ENCODE assay signal across 26 cellular contexts in genomic region chr22:47678048-47678447, GRCh38.
"Had no signal": no experiment of that assay in that cellular context is flagged by ENCODE, and none has a peak within 500 bp of the region (broad histone marks: within the 10 kb centered on the region; RNA-seq: fewer than 3 reads in every experiment).

No MANE protein-coding gene starts in this region.

- H3K27ac Mint-ChIP-seq: activated CD4-positive, alpha-beta T cell treated with anti-CD3 and anti-CD28 coated beads, Interleukin-2, amount 10 ng/mL, durations not matched to agents 24 days and 14 days; activated CD8-positive, alpha-beta memory T cell treated with anti-CD3 and anti-CD28 coated beads, Interleukin-2, amount 10 ng/mL, durations not matched to agents 7 days and 5 days; activated naive CD8-positive, alpha-beta T cell; activated T-cell treated with anti-CD3 and anti-CD28 coated beads, Interleukin-2, amount 50 U/mL, for 24 hours; activated T-helper 1 cell treated with anti-CD3 and anti-CD28 coated beads, Interleukin-12 subunit alpha, Interleukin-12 subunit beta, Interleukin-2, Interleukin-4 antibody, amounts not matched to agents 30 ng/mL and 10 ng/mL and 1 ng/mL, durations not matched to agents 14 hours and 24 hours and 36 hours; brain; T-helper 2 cell treated with Interferon-gamma antibody and Interleukin-4, amounts not matched to agents 5 μg/mL and 100 μg/mL, for 36 hours had no signal

- H3K9me3 Mint-ChIP-seq: activated T-cell treated with anti-CD3 and anti-CD28 coated beads, Interleukin-2, amount 50 U/mL, for 24 hours; central memory CD8-positive, alpha-beta T cell had no signal

- H3K4me1 Mint-ChIP-seq: activated CD4-positive, alpha-beta T cell treated with anti-CD3 and anti-CD28 coated beads, Interleukin-2, amount 10 ng/mL, durations not matched to agents 24 days and 14 days had no signal

- H3K9me3 ChIP-seq: Peyer's patch, SJCRH30, SK-N-SH had no signal

- H3K4me1 ChIP-seq: Peyer's patch, SJCRH30 had no signal

- H3K27me3 Mint-ChIP-seq: activated CD4-positive, alpha-beta T cell treated with anti-CD3 and anti-CD28 coated beads, Interleukin-2, amount 10 ng/mL, durations not matched to agents 24 days and 14 days; activated CD8-positive, alpha-beta memory T cell treated with anti-CD3 and anti-CD28 coated beads, Interleukin-2, amount 10 ng/mL, durations not matched to agents 7 days and 5 days; central memory CD8-positive, alpha-beta T cell had no signal

- H3K4me3 Mint-ChIP-seq: activated CD4-positive, alpha-beta T cell treated with anti-CD3 and anti-CD28 coated beads, Interleukin-2, amount 10 ng/mL, durations not matched to agents 24 days and 14 days; activated CD8-positive, alpha-beta memory T cell treated with anti-CD3 and anti-CD28 coated beads, Interleukin-2, amount 10 ng/mL, durations not matched to agents 7 days and 5 days; activated naive CD8-positive, alpha-beta T cell; activated T-cell treated with anti-CD3 and anti-CD28 coated beads, Interleukin-2, amount 50 U/mL, for 24 hours; activated T-helper 1 cell treated with anti-CD3 and anti-CD28 coated beads, Interleukin-12 subunit alpha, Interleukin-12 subunit beta, Interleukin-2, Interleukin-4 antibody, amounts not matched to agents 30 ng/mL and 10 ng/mL and 1 ng/mL, durations not matched to agents 14 hours and 24 hours and 36 hours; brain; central memory CD8-positive, alpha-beta T cell; T-helper 2 cell treated with Interferon-gamma antibody and Interleukin-4, amounts not matched to agents 5 μg/mL and 100 μg/mL, for 36 hours had no signal

- DNase-seq: activated CD4-positive, alpha-beta T cell treated with anti-CD3 and anti-CD28 coated beads, Interleukin-2, amount 10 ng/mL, durations not matched to agents 24 days and 14 days; activated CD4-positive, alpha-beta T cell treated with anti-CD3 and anti-CD28 coated beads, Interleukin-2, amount 50 U/mL, for 48 hours; activated CD4-positive, CD25-positive, alpha-beta regulatory T cell treated with anti-CD3 and anti-CD28 coated beads, Interleukin-2, amount 50 U/mL, for 72 hours; activated CD8-positive, alpha-beta memory T cell treated with anti-CD3 and anti-CD28 coated beads, Interleukin-2, amount 10 ng/mL, durations not matched to agents 7 days and 5 days; activated effector memory CD4-positive, alpha-beta T cell treated with anti-CD3 and anti-CD28 coated beads, Interleukin-2, amount 50 U/mL, for 16 hours; activated naive CD4-positive, alpha-beta T cell treated with Interleukin-2 at 50 U/mL for 16 hours; activated T-cell treated with anti-CD3 and anti-CD28 coated beads, Interleukin-2, amount 50 U/mL, for 24 hours; amygdala; KG1; NCI-H1048; NCI-H1417; NCI-H2029 treated with DMSO at 0.1 percent for 48 hours; NCI-H510A treated with DMSO at 0.1 percent for 48 hours; NCI-H69; NK-92 treated with Interleukin-12 subunit alpha and Interleukin-12 subunit beta, amount 100 ng/mL, for 24 hours; Peyer's patch; Right ventricle myocardium superior; SJCRH30; SK-N-SH; SW 1271 had no signal

- H3K4me3 ChIP-seq: Peyer's patch, SJCRH30 had no signal

- H3K9ac ChIP-seq: SK-N-SH had no signal

- H3K27ac ChIP-seq: Peyer's patch, RWPE1, SJCRH30 had no signal

- H3K27me3 ChIP-seq: Peyer's patch, SJCRH30 had no signal

- H3K36me3 Mint-ChIP-seq: activated naive CD8-positive, alpha-beta T cell; brain had no signal

- H3K36me3 ChIP-seq: Peyer's patch, SJCRH30 had no signal

- ATAC-seq: activated CD8-positive, alpha-beta memory T cell treated with anti-CD3 and anti-CD28 coated beads, Interleukin-2, amount 10 ng/mL, durations not matched to agents 7 days and 5 days had no signal
